In genomic region chr15:98410328-98410727, GRCh38 we compare ENCODE assay signal across 29 cellular contexts.
"Had no signal": no experiment of that assay in that cellular context is flagged by ENCODE, and none has a peak within 500 bp of the region (broad histone marks: within the 10 kb centered on the region; RNA-seq: fewer than 3 reads in every experiment).

No MANE protein-coding gene starts in this region.

- H3K4me3 ChIP-seq: stomach, suprapubic skin, testis, thoracic aorta, thyroid gland, tibial artery, tibial nerve, transverse colon, upper lobe of left lung, upper lobe of right lung, uterus, vagina had no signal

- H3K4me1 Mint-ChIP-seq: stimulated activated effector memory CD8-positive, alpha-beta T cell treated with anti-CD3 and anti-CD28 coated beads, Interleukin-12 subunit alpha, Interleukin-12 subunit beta, amount 100 ng/mL, for 72 hours; stimulated activated memory B cell treated with anti-CD40 and anti-IgM and Interleukin-4, amounts not matched to agents 10 μg/mL and 1 μg/mL and 100 μg/mL, for 72 hours; stimulated activated naive B cell treated with anti-CD40 and anti-IgM and Interleukin-4, amounts not matched to agents 10 μg/mL and 1 μg/mL and 100 μg/mL, for 72 hours; stimulated activated naive CD8-positive, alpha-beta T cell treated with anti-CD3 and anti-CD28 coated beads, Interleukin-15, amount 100 ng/mL, for 72 hours had no signal

- ATAC-seq: stimulated activated effector memory CD8-positive, alpha-beta T cell treated with anti-CD3 and anti-CD28 coated beads, Interleukin-12 subunit alpha, Interleukin-12 subunit beta, amount 100 ng/mL, for 72 hours; stimulated activated memory B cell treated with anti-CD40 and anti-IgM and Interleukin-4, amounts not matched to agents 10 μg/mL and 1 μg/mL and 100 μg/mL, for 72 hours; stimulated activated naive B cell treated with anti-CD40 and anti-IgM and Interleukin-4, amounts not matched to agents 10 μg/mL and 1 μg/mL and 100 μg/mL, for 72 hours; stimulated activated naive CD8-positive, alpha-beta T cell treated with anti-CD3 and anti-CD28 coated beads, Interleukin-15, amount 100 ng/mL, for 72 hours; stimulated activated naive CD8-positive, alpha-beta T cell treated with anti-CD3 and anti-CD28 coated beads, Interleukin-15, Interleukin-2, amounts not matched to agents 100 U/mL and 50 U/mL, for 24 hours; upper lobe of right lung had no signal

- H3K36me3 ChIP-seq: stomach, suprapubic skin, thoracic aorta, thyroid gland, tibial artery, tibial nerve, transverse colon, upper lobe of left lung, upper lobe of right lung, uterus, vagina had no signal

- H3K9me3 ChIP-seq: suprapubic skin, testis, thoracic aorta, thyroid gland, tibial artery, transverse colon, upper lobe of left lung, upper lobe of right lung, uterus, vagina had no signal

- DNase-seq: stimulated activated CD4-positive, alpha-beta T cell treated with anti-CD3 and anti-CD28 coated beads, Interleukin-2, amount 100 ng/mL, for 48 hours; stimulated activated CD4-positive, alpha-beta T cell treated with anti-CD3 and anti-CD28 coated beads, Interleukin-4, amount 100 ng/mL, for 1 hour; stimulated activated CD4-positive, alpha-beta T cell treated with anti-CD3 and anti-CD28 coated beads, Interleukin-4, amount 100 ng/mL, for 24 hours; stimulated activated CD4-positive, alpha-beta T cell treated with anti-CD3 and anti-CD28 coated beads, Interleukin-4, amount 100 ng/mL, for 4 hours; stimulated activated CD8-positive, alpha-beta memory T cell treated with anti-CD3 and anti-CD28 coated beads, Interleukin-4, amount 100 ng/mL, for 48 hours; stimulated activated naive B cell treated with anti-CD40 and anti-IgM and Interleukin-4, amounts not matched to agents 10 μg/mL and 1 μg/mL and 100 μg/mL, for 72 hours; stimulated activated naive CD4-positive, alpha-beta T cell; stimulated activated naive CD4-positive, alpha-beta T cell treated with Interleukin-2 at 50 U/mL for 16 hours; stimulated activated naive CD8-positive, alpha-beta T cell treated with anti-CD3 and anti-CD28 coated beads, Interleukin-15, amount 100 ng/mL, for 72 hours; stimulated activated naive CD8-positive, alpha-beta T cell treated with anti-CD3 and anti-CD28 coated beads, Interleukin-15, Interleukin-2, amounts not matched to agents 100 U/mL and 50 U/mL, for 24 hours; stomach; substantia nigra; testis; thyroid gland; tibial artery; transverse colon; trophoblast cell; upper lobe of left lung; upper lobe of right lung; uterus had no signal

- H3K4me3 Mint-ChIP-seq: stimulated activated effector memory CD8-positive, alpha-beta T cell treated with anti-CD3 and anti-CD28 coated beads, Interleukin-12 subunit alpha, Interleukin-12 subunit beta, amount 100 ng/mL, for 72 hours; stimulated activated memory B cell treated with anti-CD40 and anti-IgM and Interleukin-4, amounts not matched to agents 10 μg/mL and 1 μg/mL and 100 μg/mL, for 72 hours; stimulated activated naive B cell treated with anti-CD40 and anti-IgM and Interleukin-4, amounts not matched to agents 10 μg/mL and 1 μg/mL and 100 μg/mL, for 72 hours; stimulated activated naive CD8-positive, alpha-beta T cell treated with anti-CD3 and anti-CD28 coated beads, Interleukin-15, amount 100 ng/mL, for 72 hours; stimulated activated naive CD8-positive, alpha-beta T cell treated with anti-CD3 and anti-CD28 coated beads, Interleukin-15, Interleukin-2, amounts not matched to agents 100 ng/mL and 50 ng/mL, for 24 hours; type B pancreatic cell had no signal

- H3K27ac ChIP-seq: stomach, suprapubic skin, testis, thoracic aorta, thyroid gland, tibial artery, tibial nerve, transverse colon, upper lobe of left lung, upper lobe of right lung, uterus, vagina had no signal

- H3K27me3 Mint-ChIP-seq: stimulated activated memory B cell treated with anti-CD40 and anti-IgM and Interleukin-4, amounts not matched to agents 10 μg/mL and 1 μg/mL and 100 μg/mL, for 72 hours had no signal

- H3K36me3 Mint-ChIP-seq: stimulated activated effector memory CD8-positive, alpha-beta T cell treated with anti-CD3 and anti-CD28 coated beads, Interleukin-12 subunit alpha, Interleukin-12 subunit beta, amount 100 ng/mL, for 72 hours; stimulated activated memory B cell treated with anti-CD40 and anti-IgM and Interleukin-4, amounts not matched to agents 10 μg/mL and 1 μg/mL and 100 μg/mL, for 72 hours; type B pancreatic cell had no signal

- H3K4me1 ChIP-seq: suprapubic skin, testis, thyroid gland, tibial artery, transverse colon, upper lobe of left lung, upper lobe of right lung, uterus had no signal

- H3K9me3 Mint-ChIP-seq: stimulated activated naive B cell treated with anti-CD40 and anti-IgM and Interleukin-4, amounts not matched to agents 10 μg/mL and 1 μg/mL and 100 μg/mL, for 72 hours; stimulated activated naive CD8-positive, alpha-beta T cell treated with anti-CD3 and anti-CD28 coated beads, Interleukin-15, amount 100 ng/mL, for 72 hours had no signal

- FAIRE-seq: urothelium cell line had no signal

- H3K27me3 ChIP-seq: stomach, testis, thyroid gland, tibial nerve, transverse colon, upper lobe of left lung, upper lobe of right lung, uterus, vagina had no signal

- H3K27ac Mint-ChIP-seq: stimulated activated effector memory CD8-positive, alpha-beta T cell treated with anti-CD3 and anti-CD28 coated beads, Interleukin-12 subunit alpha, Interleukin-12 subunit beta, amount 100 ng/mL, for 72 hours; stimulated activated memory B cell treated with anti-CD40 and anti-IgM and Interleukin-4, amounts not matched to agents 10 μg/mL and 1 μg/mL and 100 μg/mL, for 72 hours; stimulated activated naive B cell treated with anti-CD40 and anti-IgM and Interleukin-4, amounts not matched to agents 10 μg/mL and 1 μg/mL and 100 μg/mL, for 72 hours; stimulated activated naive CD8-positive, alpha-beta T cell treated with anti-CD3 and anti-CD28 coated beads, Interleukin-15, amount 100 ng/mL, for 72 hours; stimulated activated naive CD8-positive, alpha-beta T cell treated with anti-CD3 and anti-CD28 coated beads, Interleukin-15, Interleukin-2, amounts not matched to agents 100 ng/mL and 50 ng/mL, for 24 hours; type B pancreatic cell had no signal
